24 cellular contexts compared by ENCODE assay signal in the genomic region with DNA sequence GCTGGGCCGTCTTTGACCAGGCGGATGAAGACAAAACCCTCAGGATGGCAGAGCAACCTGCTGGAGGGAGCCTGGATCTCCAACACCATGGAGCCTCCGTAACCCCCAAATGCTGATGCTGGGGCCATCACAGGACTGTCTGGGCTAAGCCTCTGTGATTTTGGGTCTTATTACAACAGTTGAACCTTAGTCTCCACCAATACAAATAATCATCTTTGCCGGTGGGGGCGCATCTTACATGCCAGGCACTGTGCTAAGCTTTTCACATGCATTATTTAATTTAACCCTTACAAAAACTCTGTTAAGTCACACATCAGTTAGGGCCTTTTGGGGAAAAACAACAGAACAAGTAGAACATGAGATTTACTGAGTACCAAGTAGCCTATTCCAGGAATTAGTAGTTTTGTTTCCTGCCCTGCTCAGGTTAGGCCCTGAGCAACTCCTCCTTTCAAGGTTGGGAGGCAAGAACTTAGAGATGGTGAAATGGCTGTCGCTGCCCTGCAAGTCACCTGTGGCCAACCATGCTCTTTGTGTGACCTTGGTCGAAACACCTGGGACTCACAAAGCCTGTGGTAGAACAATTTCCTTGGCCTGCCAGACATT. TPM values are rescaled to one million over a fixed set of nuclear protein-coding genes. Genes with fewer than 3 reads are reported as not detected.
A peak's percentile ranks its signal among the peaks of the same experiment; 100 is the strongest.
DNase-seq lines count a peak whose midpoint lies in the region; ATAC-seq, FAIRE-seq and TF ChIP-seq lines count a peak whose summit lies in the region.
"Had no signal": no experiment of that assay in that cellular context is flagged by ENCODE, and none has a peak within 500 bp of the region (broad histone marks: within the 10 kb centered on the region; RNA-seq: fewer than 3 reads in every experiment).

No MANE protein-coding gene starts in this region.

- no peaks in the 10 kb centered on the region; the same call in 1 of the 2 replicates for H3F3A ChIP-seq in GM23338 (replicated peaks; ENCODE audit: low read depth)

- no peak overlapping the region for H4K8ac ChIP-seq in H1 (ENCODE audit: extremely low read depth, insufficient read depth, low read length)

- ATAC-seq in activated T-cell treated with anti-CD3 and anti-CD28 coated beads, Interleukin-2, amount 50 U/mL, for 72 hours (replicated peaks in 1 of 2): peak; percentile 29 to 54
- ATAC-seq in GM23338 (no peak), omental fat pad (ENCODE audit: low FRiP score) (no peak), GM18517 (IDR thresholded peaks at IDR 0.05; ENCODE audit: unreplicated experiment) (no peak)
- ATAC-seq: CD8-positive, alpha-beta T cell had no signal

- H3K36me3 ChIP-seq in GM23338 (ENCODE audit: insufficient read depth): no peaks in the 10 kb centered on the region
- no peaks in the 10 kb centered on the region for H3K36me3 ChIP-seq in H1 (ENCODE audit: control insufficient read depth in 2 of 4, insufficient read depth in 4 of 4, low read length in 3 of 4)

- peaks cover 41% of the 10 kb centered on the region for H3K4me1 Mint-ChIP-seq in activated T-cell treated with anti-CD3 and anti-CD28 coated beads, Interleukin-2, amount 50 U/mL, for 72 hours (ENCODE audit: low read depth)
- peaks cover 12% of the 10 kb centered on the region; the same call in 2 of the 3 replicates for H3K4me1 Mint-ChIP-seq in GM23338
- H3K4me1 Mint-ChIP-seq in activated CD4-positive, alpha-beta memory T cell treated with anti-CD3 and anti-CD28 coated beads for 36 hours (ENCODE audit: low read depth): peaks cover 29% of the 10 kb centered on the region

- intact Hi-C loops in activated CD4-positive, alpha-beta memory T cell treated with anti-CD3 and anti-CD28 coated beads for 36 hours (cut with micrococcal nuclease): no loop called here

- H3K9me2 ChIP-seq in GM23338 (ENCODE audit: insufficient read depth): no peaks in the 10 kb centered on the region

- POLR2A ChIA-PET in activated CD4-positive, alpha-beta memory T cell treated with anti-CD3 and anti-CD28 coated beads for 36 hours (lab: Charles Lee): no interaction called here
- POLR2A ChIA-PET in H1 (lab: Charles Lee; ENCODE audit: partially characterized antibody): interaction anchor here (0.6 kb wide), 1 partner anchor 262 kb away, joined by 4 read pairs; no protein-coding TSS in a partner anchor

- H3K27me3 Mint-ChIP-seq in activated T-cell treated with anti-CD3 and anti-CD28 coated beads, Interleukin-2, amount 50 U/mL, for 72 hours (ENCODE audit: low read depth): no peaks in the 10 kb centered on the region
- H3K27me3 Mint-ChIP-seq in GM23338 (ENCODE audit: insufficient read depth, low read depth, poor library complexity): peaks cover 7% of the 10 kb centered on the region
- peaks cover 2% of the 10 kb centered on the region for H3K27me3 Mint-ChIP-seq in activated CD4-positive, alpha-beta memory T cell treated with anti-CD3 and anti-CD28 coated beads for 36 hours

- no peak for TF ChIP-seq EP300 in H1 (IDR thresholded peaks at IDR 0.05; ENCODE audit: borderline replicate concordance in 1 of 2, low read depth in 2 of 2, low read length in 2 of 2)

- TF ChIP-seq CTCF in GM23338 (conservative IDR thresholded peaks at IDR 0.05; ENCODE audit: low read depth in 2 of 2) (no peak), H1 (IDR thresholded peaks at IDR 0.05; ENCODE audit: control extremely low read depth in 1 of 3, insufficient read depth in 1 of 3, low read depth in 1 of 3, low read length in 3 of 3) (no peak), omental fat pad (IDR thresholded peaks at IDR 0.05) (no peak)

- H3K9ac ChIP-seq in H1 (replicated peaks in 1 of 4; ENCODE audit: extremely low read depth in 1 of 4, low read depth in 3 of 4, low read length in 3 of 4): no peak overlapping the region
- H3K9ac ChIP-seq: KMS-11 had no signal

- H3K23me2 ChIP-seq in H1 (ENCODE audit: low read depth, low read length): no peaks in the 10 kb centered on the region

- H3K27ac Mint-ChIP-seq in activated T-cell treated with anti-CD3 and anti-CD28 coated beads, Interleukin-2, amount 50 U/mL, for 72 hours: peak overlapping the region; percentile 27
- no peak overlapping the region for H3K27ac Mint-ChIP-seq in GM23338
- H3K27ac Mint-ChIP-seq in activated CD4-positive, alpha-beta memory T cell treated with anti-CD3 and anti-CD28 coated beads for 36 hours: peak overlapping the region; percentile 59
- H3K27ac Mint-ChIP-seq: CD8-positive, alpha-beta T cell had no signal

- no peak for TF ChIP-seq POLR2A in H1 (IDR thresholded peaks at IDR 0.05; ENCODE audit: control extremely low read depth in 1 of 2, low read depth in 2 of 2, low read length in 2 of 2)

- 88% methylated on average over 7 of the region's 7 CpGs; no CpG with 5 or more reads in 1 of the 2 experiments for WGBS in H1 (ENCODE audit: extremely low coverage in 1 of 2, insufficient coverage in 1 of 2, insufficient read length in 1 of 2, insufficient replicate concordance in 2 of 2, low coverage in 1 of 2, low lambda C conversion rate in 2 of 2, missing lambda C conversion rate in 1 of 2), 2 experiments

- H3K4me3 Mint-ChIP-seq in activated T-cell treated with anti-CD3 and anti-CD28 coated beads, Interleukin-2, amount 50 U/mL, for 72 hours: no peak overlapping the region
- H3K4me3 Mint-ChIP-seq in GM23338: no peak overlapping the region
- no peak overlapping the region for H3K4me3 Mint-ChIP-seq in activated CD4-positive, alpha-beta memory T cell treated with anti-CD3 and anti-CD28 coated beads for 36 hours
- H3K4me3 Mint-ChIP-seq: CD8-positive, alpha-beta T cell had no signal

- H4K91ac ChIP-seq in H1 (replicated peaks; ENCODE audit: insufficient read length, low read length): peak overlapping the region; percentile 3

- CTCF ChIA-PET in activated CD4-positive, alpha-beta memory T cell treated with anti-CD3 and anti-CD28 coated beads for 36 hours (lab: Charles Lee): no interaction called here
- CTCF ChIA-PET in H1 (lab: Charles Lee; ENCODE audit: partially characterized antibody): interaction anchor here (1.7 kb wide), 1 partner anchor 192 kb away, joined by 5 read pairs; a partner anchor contains a TSS

- no peaks in the 10 kb centered on the region for H3K36me3 Mint-ChIP-seq in activated T-cell treated with anti-CD3 and anti-CD28 coated beads, Interleukin-2, amount 50 U/mL, for 72 hours (ENCODE audit: insufficient read depth in 2 of 2)
- no peaks in the 10 kb centered on the region for H3K36me3 Mint-ChIP-seq in GM23338 (ENCODE audit: low read depth)
- no peaks in the 10 kb centered on the region for H3K36me3 Mint-ChIP-seq in activated CD4-positive, alpha-beta memory T cell treated with anti-CD3 and anti-CD28 coated beads for 36 hours
- H3K36me3 Mint-ChIP-seq: CD8-positive, alpha-beta T cell had no signal

- no peaks in the 10 kb centered on the region for H4K20me1 ChIP-seq in GM23338 (replicated peaks; ENCODE audit: insufficient read depth)
- H4K20me1 ChIP-seq in H1 (replicated peaks in 1 of 2; ENCODE audit: control insufficient read depth in 1 of 2, insufficient read depth in 2 of 2, low read length in 2 of 2): no peaks in the 10 kb centered on the region

- H3K18ac ChIP-seq in H1 (ENCODE audit: extremely low read depth, low read length): no peak overlapping the region

- no peak overlapping the region for H4K5ac ChIP-seq in H1 (ENCODE audit: insufficient read length, low read depth, low read length)

- TF ChIP-seq RAD21 in H1 (IDR thresholded peaks at IDR 0.05 in 1 of 2, conservative IDR thresholded peaks at IDR 0.05 in 1 of 2; ENCODE audit: low read depth in 2 of 2, low read length in 2 of 2): no peak

- peak overlapping the region; percentile 64; the same call in 1 of the 2 replicates for H2BK5ac ChIP-seq in H1 (ENCODE audit: low read depth, low read length)

- no peaks in the 10 kb centered on the region for H3K9me3 Mint-ChIP-seq in activated T-cell treated with anti-CD3 and anti-CD28 coated beads, Interleukin-2, amount 50 U/mL, for 72 hours
- no peaks in the 10 kb centered on the region; the same call in 2 of the 3 replicates for H3K9me3 Mint-ChIP-seq in GM23338
- H3K9me3 Mint-ChIP-seq in activated CD4-positive, alpha-beta memory T cell treated with anti-CD3 and anti-CD28 coated beads for 36 hours: no peaks in the 10 kb centered on the region
- H3K9me3 Mint-ChIP-seq: CD8-positive, alpha-beta T cell had no signal

- H3K23ac ChIP-seq in H1 (ENCODE audit: insufficient read length): no peak overlapping the region

- no peak overlapping the region for H3K4me3 ChIP-seq in GM23338
- H3K4me3 ChIP-seq in H1 (ENCODE audit: extremely low read depth in 1 of 4, insufficient read depth in 2 of 4, low read depth in 3 of 4, low read length in 4 of 4): no peak overlapping the region
- H3K4me3 ChIP-seq: PC-9 had no signal

- DNase-seq in activated T-cell treated with anti-CD3 and anti-CD28 coated beads, Interleukin-2, amount 50 U/mL, for 72 hours: no peak
- DNase-seq in activated T-cell treated with anti-CD3 and anti-CD28 coated beads for 4 hours (no peak), GM23338 (ENCODE audit: low spot score) (no peak), H1 (ENCODE audit: low read depth in 1 of 2, low spot score in 2 of 2) (no peak), omental fat pad (ENCODE audit: low spot score) (no peak)
- no peak for DNase-seq in activated CD4-positive, alpha-beta memory T cell treated with anti-CD3 and anti-CD28 coated beads for 36 hours
- DNase-seq: CD8-positive, alpha-beta T cell; DND-41; HCEC 1CT; IMR-90; NCI-H1105; NCI-H146; NCI-H2029; NCI-H226; NCI-H510A treated with DMSO at 0.1 percent for 48 hours; NCI-H748 treated with DMSO at 0.1 percent for 48 hours; PC-9; RPMI8226; SHP77 had no signal

- H3K56ac ChIP-seq in H1 (replicated peaks; ENCODE audit: insufficient read length, low read depth, low read length): no peak overlapping the region

- H2BK15ac ChIP-seq in H1 (ENCODE audit: low read length): 0 out of 2 replicates have a peak overlapping the region, but pooled peaks have one; percentile 53

- no peaks in the 10 kb centered on the region for H3K79me1 ChIP-seq in H1 (ENCODE audit: low read depth, low read length)

- H3K4me1 ChIP-seq in GM23338 (ENCODE audit: insufficient read depth) (peaks cover 11% of the 10 kb centered on the region), H1 (replicated peaks in 1 of 4; ENCODE audit: control insufficient read depth in 3 of 4, insufficient read depth in 4 of 4, low read length in 3 of 4) (peaks cover 0 to 8% (median 2%) of the 10 kb centered on the region in 4 experiments; a peak in 5 of 7 replicates)

- FAIRE-seq in H1 (lab: Jason Lieb, UNC): no peak
- FAIRE-seq: GM12891, HTR-8/SVneo had no signal

- H2AK5ac ChIP-seq in H1 (ENCODE audit: low read depth, low read length): no peak overlapping the region

- H3K79me2 ChIP-seq in GM23338 (replicated peaks; ENCODE audit: insufficient read depth) (no peaks in the 10 kb centered on the region), H1 (ENCODE audit: control insufficient read depth in 1 of 2, insufficient read depth in 2 of 2, low read length in 2 of 2) (no peaks in the 10 kb centered on the region)

- H3K4me2 ChIP-seq in GM23338 (no peak overlapping the region), H1 (ENCODE audit: insufficient read depth in 1 of 2, low read depth in 2 of 2, low read length in 2 of 2) (no peak overlapping the region)
- H3K4me2 ChIP-seq: KMS-11, PC-9 had no signal

- H3K14ac ChIP-seq in H1 (ENCODE audit: insufficient read length): no peak overlapping the region

- H3K4ac ChIP-seq in H1 (replicated peaks; ENCODE audit: insufficient read length, low read depth, low read length): no peak overlapping the region

- H2AFZ ChIP-seq in GM23338 (peak overlapping the region; percentile 47; the same call in 1 of the 2 replicates), H1 (ENCODE audit: low read length) (no peak overlapping the region)
- H2AFZ ChIP-seq: PC-9 had no signal

- H2BK120ac ChIP-seq in H1 (replicated peaks; ENCODE audit: low read depth, low read length): no peak overlapping the region

- H2BK12ac ChIP-seq in H1 (ENCODE audit: low read depth, low read length): peak overlapping the region; percentile 69; the same call in 1 of the 2 replicates

- 0 out of 2 replicates have a peak overlapping the region, but pooled peaks have one; percentile 23 for H2BK20ac ChIP-seq in H1 (ENCODE audit: low read length)

- H3K27me3 ChIP-seq in GM23338 (ENCODE audit: insufficient read depth) (no peaks in the 10 kb centered on the region), H1 (replicated peaks in 1 of 4; ENCODE audit: control insufficient read depth in 3 of 4, extremely low read depth in 1 of 4, insufficient read depth in 3 of 4, low read length in 3 of 4) (peaks cover 0 to 3% (median 0%) of the 10 kb centered on the region in 4 experiments; a peak in 1 of 7 replicates)

- H3K27ac ChIP-seq in GM23338 (ENCODE audit: low read depth) (no peak overlapping the region), H1 (ENCODE audit: low read depth, low read length) (no peak overlapping the region)
- H3K27ac ChIP-seq: KMS-11, PC-9 had no signal

- H3K9me3 ChIP-seq in H1 (ENCODE audit: insufficient read depth in 2 of 2, low read depth in 1 of 2, low read length in 1 of 2): no peaks in the 10 kb centered on the region

RNA-seq across cellular contexts. Expression of a gene that starts 8.9 kb away (rescaled TPM):
- total RNA-seq in activated T-cell treated with anti-CD3 and anti-CD28 coated beads, Interleukin-2, amount 50 U/mL, for 72 hours: 1 to 10 TPM; 1.8 to 3.7 TPM
- total RNA-seq in GM23338 (2014; rRNA removed; shearing (Covaris generic)): 0.14 TPM in 1 of 2 replicates, not detected in the other
- 0.03 and 0.52 TPM in 2 replicates for polyA plus RNA-seq in GM23338 (2016; fragmentation: Nextera tagmentation; extraction: Ambion mirVana)
- total RNA-seq in activated CD4-positive, alpha-beta memory T cell treated with anti-CD3 and anti-CD28 coated beads for 36 hours: 1 to 10 TPM; 4.1 to 5.0 TPM
- 0.22 and 0.44 TPM in 2 replicates for total RNA-seq in H1 (2021; fragmentation: NEBNext Ultra II Directional; extraction: Animal tissue kit (Norgen Biotek cat#: 25700))
- polyA plus RNA-seq in H1 (2011; rRNA removed): 2.0 and 2.9 TPM in 2 replicates
- 1.5 TPM for polyA plus RNA-seq in H1 (2011; cell fraction: cytosol; rRNA removed)
- polyA plus RNA-seq in H1 (2011; cell fraction: nucleus; rRNA removed): 4.1 TPM
- 0.84 to 1.6 TPM (median 1.5 TPM) in 4 replicates for polyA plus RNA-seq in H1 (2012, experiment 1 of 2)
- 0.92 TPM for polyA plus RNA-seq in H1 (2012, experiment 2 of 2)
- 0.73 TPM for polyA plus RNA-seq in H1 (2013, experiment 1 of 2)
- polyA plus RNA-seq in H1 (2013, experiment 2 of 2): 0.29 TPM
- 1.9 and 2.5 TPM in 2 replicates for polyA minus RNA-seq in H1 (2011; rRNA and poly(A)+ RNA removed)
- 0.29 TPM for polyA minus RNA-seq in H1 (2011; cell fraction: cytosol; rRNA and poly(A)+ RNA removed)
- polyA minus RNA-seq in H1 (2011; cell fraction: nucleus; rRNA and poly(A)+ RNA removed): 1.00 TPM
- 10 to 100 TPM; 23.9 to 58.4 (median 38.8) TPM for total RNA-seq in omental fat pad
- polyA plus RNA-seq: BJ, IMR-90 had no signal

RNA-seq across cellular contexts. Expression of a gene that starts 33.9 kb away (rescaled TPM):
- total RNA-seq in activated T-cell treated with anti-CD3 and anti-CD28 coated beads, Interleukin-2, amount 50 U/mL, for 72 hours: not detected
- not detected in 2 replicates for total RNA-seq in GM23338 (2014; rRNA removed; shearing (Covaris generic))
- polyA plus RNA-seq in GM23338 (2016; fragmentation: Nextera tagmentation; extraction: Ambion mirVana) (1.8 and 3.0 TPM in 2 replicates), H1 (2011; rRNA removed) (5.9 and 11.1 TPM in 2 replicates)
- not detected for total RNA-seq in activated CD4-positive, alpha-beta memory T cell treated with anti-CD3 and anti-CD28 coated beads for 36 hours
- 3.0 and 3.5 TPM in 2 replicates for total RNA-seq in H1 (2021; fragmentation: NEBNext Ultra II Directional; extraction: Animal tissue kit (Norgen Biotek cat#: 25700))
- 6.0 TPM for polyA plus RNA-seq in H1 (2011; cell fraction: cytosol; rRNA removed)
- 3.6 TPM for polyA plus RNA-seq in H1 (2011; cell fraction: nucleus; rRNA removed)
- 2.5 to 6.9 TPM (median 3.8 TPM) in 4 replicates for polyA plus RNA-seq in H1 (2012, experiment 1 of 2)
- polyA plus RNA-seq in H1 (2012, experiment 2 of 2): 13.3 TPM
- polyA plus RNA-seq in H1 (2013, experiment 1 of 2): 2.0 TPM
- polyA plus RNA-seq in H1 (2013, experiment 2 of 2): 1.6 TPM
- polyA minus RNA-seq in H1 (2011; rRNA and poly(A)+ RNA removed): 0.56 TPM in 1 of 2 replicates, not detected in the other
- polyA minus RNA-seq in H1 (2011; cell fraction: cytosol; rRNA and poly(A)+ RNA removed): not detected
- not detected for polyA minus RNA-seq in H1 (2011; cell fraction: nucleus; rRNA and poly(A)+ RNA removed)
- not detected for total RNA-seq in omental fat pad
- total RNA-seq: CD8-positive, alpha-beta T cell; IMR-90; PC-9 had no signal
- polyA plus RNA-seq: BJ, IMR-90 had no signal

RNA-seq across cellular contexts. Expression of a gene that starts 37.0 kb away (rescaled TPM):
- under 1 TPM in 1 of 2 donors, not detected in 1; 0.05 TPM for total RNA-seq in activated T-cell treated with anti-CD3 and anti-CD28 coated beads, Interleukin-2, amount 50 U/mL, for 72 hours
- total RNA-seq in GM23338 (2014; rRNA removed; shearing (Covaris generic)): 1.1 and 1.3 TPM in 2 replicates
- 0.54 and 0.81 TPM in 2 replicates for polyA plus RNA-seq in GM23338 (2016; fragmentation: Nextera tagmentation; extraction: Ambion mirVana)
- total RNA-seq in activated CD4-positive, alpha-beta memory T cell treated with anti-CD3 and anti-CD28 coated beads for 36 hours: not detected
- 1.3 and 2.1 TPM in 2 replicates for total RNA-seq in H1 (2021; fragmentation: NEBNext Ultra II Directional; extraction: Animal tissue kit (Norgen Biotek cat#: 25700))
- polyA plus RNA-seq in H1 (2011; rRNA removed): 0.57 and 0.97 TPM in 2 replicates
- polyA plus RNA-seq in H1 (2011; cell fraction: cytosol; rRNA removed): 0.58 TPM
- polyA plus RNA-seq in H1 (2011; cell fraction: nucleus; rRNA removed): 1.3 TPM
- 0.84 to 1.6 TPM (median 1.1 TPM) in 4 replicates for polyA plus RNA-seq in H1 (2012, experiment 1 of 2)
- 0.38 TPM for polyA plus RNA-seq in H1 (2012, experiment 2 of 2)
- polyA plus RNA-seq in H1 (2013, experiment 1 of 2): 0.28 TPM
- 0.26 TPM for polyA plus RNA-seq in H1 (2013, experiment 2 of 2)
- polyA minus RNA-seq in H1 (2011; rRNA and poly(A)+ RNA removed): 0.57 and 0.93 TPM in 2 replicates
- 2.1 TPM for polyA minus RNA-seq in H1 (2011; cell fraction: cytosol; rRNA and poly(A)+ RNA removed)
- 0.50 TPM for polyA minus RNA-seq in H1 (2011; cell fraction: nucleus; rRNA and poly(A)+ RNA removed)
- under 1 TPM in 1 of 4 donors, not detected in 3; 0.28 TPM for total RNA-seq in omental fat pad
- total RNA-seq: IMR-90 had no signal
- polyA plus RNA-seq: BJ, IMR-90 had no signal

RNA-seq across cellular contexts. Expression of a gene that starts 48.3 kb away (rescaled TPM):
- 10 to 100 TPM in 1 of 2 donors, 1 to 10 TPM in 1; 7.4 to 13.6 TPM for total RNA-seq in activated T-cell treated with anti-CD3 and anti-CD28 coated beads, Interleukin-2, amount 50 U/mL, for 72 hours
- total RNA-seq in GM23338 (2014; rRNA removed; shearing (Covaris generic)): 25.7 and 54.0 TPM in 2 replicates
- polyA plus RNA-seq in GM23338 (2016; fragmentation: Nextera tagmentation; extraction: Ambion mirVana) (53.1 and 56.7 TPM in 2 replicates), H1 (2011; rRNA removed) (77.9 and 87.0 TPM in 2 replicates)
- 10 to 100 TPM; 13.6 to 14.6 TPM for total RNA-seq in activated CD4-positive, alpha-beta memory T cell treated with anti-CD3 and anti-CD28 coated beads for 36 hours
- 29.9 and 32.2 TPM in 2 replicates for total RNA-seq in H1 (2021; fragmentation: NEBNext Ultra II Directional; extraction: Animal tissue kit (Norgen Biotek cat#: 25700))
- polyA plus RNA-seq in H1 (2011; cell fraction: cytosol; rRNA removed): 73.9 TPM
- 54.1 TPM for polyA plus RNA-seq in H1 (2011; cell fraction: nucleus; rRNA removed)
- 36.7 to 66.7 TPM (median 58.8 TPM) in 4 replicates for polyA plus RNA-seq in H1 (2012, experiment 1 of 2)
- 41.9 TPM for polyA plus RNA-seq in H1 (2012, experiment 2 of 2)
- polyA plus RNA-seq in H1 (2013, experiment 1 of 2): 29.1 TPM
- polyA plus RNA-seq in H1 (2013, experiment 2 of 2): 29.0 TPM
- 9.6 and 13.2 TPM in 2 replicates for polyA minus RNA-seq in H1 (2011; rRNA and poly(A)+ RNA removed)
- polyA minus RNA-seq in H1 (2011; cell fraction: cytosol; rRNA and poly(A)+ RNA removed): 17.5 TPM
- polyA minus RNA-seq in H1 (2011; cell fraction: nucleus; rRNA and poly(A)+ RNA removed): 11.4 TPM
- 10 to 100 TPM; 25.4 to 50.2 (median 37.8) TPM for total RNA-seq in omental fat pad

Comparison
In these comparisons a context has a peak if more than half of its experiments do, and no peak if none do; other contexts are left out.
1. ATAC-seq: peak in activated T-cell treated with anti-CD3 and anti-CD28 coated beads, Interleukin-2, amount 50 U/mL, for 72 hours (2 of 2); none in GM23338 (single experiment), omental fat pad (single experiment) and GM18517 (single experiment).
2. RNA of a gene that starts 8.9 kb away (total RNA-seq): 23.9 to 58.4 TPM in omental fat pad; 4.1 to 5.0 TPM in activated CD4-positive, alpha-beta memory T cell treated with anti-CD3 and anti-CD28 coated beads for 36 hours, 1.8 to 3.7 TPM in activated T-cell treated with anti-CD3 and anti-CD28 coated beads, Interleukin-2, amount 50 U/mL, for 72 hours, 0.22 to 0.44 TPM in H1 and 0.14 TPM in GM23338; every median in the first group is over 4 times any median in the second.